Comparison of ENCODE assay signal across 8 cellular contexts in the genomic region with DNA sequence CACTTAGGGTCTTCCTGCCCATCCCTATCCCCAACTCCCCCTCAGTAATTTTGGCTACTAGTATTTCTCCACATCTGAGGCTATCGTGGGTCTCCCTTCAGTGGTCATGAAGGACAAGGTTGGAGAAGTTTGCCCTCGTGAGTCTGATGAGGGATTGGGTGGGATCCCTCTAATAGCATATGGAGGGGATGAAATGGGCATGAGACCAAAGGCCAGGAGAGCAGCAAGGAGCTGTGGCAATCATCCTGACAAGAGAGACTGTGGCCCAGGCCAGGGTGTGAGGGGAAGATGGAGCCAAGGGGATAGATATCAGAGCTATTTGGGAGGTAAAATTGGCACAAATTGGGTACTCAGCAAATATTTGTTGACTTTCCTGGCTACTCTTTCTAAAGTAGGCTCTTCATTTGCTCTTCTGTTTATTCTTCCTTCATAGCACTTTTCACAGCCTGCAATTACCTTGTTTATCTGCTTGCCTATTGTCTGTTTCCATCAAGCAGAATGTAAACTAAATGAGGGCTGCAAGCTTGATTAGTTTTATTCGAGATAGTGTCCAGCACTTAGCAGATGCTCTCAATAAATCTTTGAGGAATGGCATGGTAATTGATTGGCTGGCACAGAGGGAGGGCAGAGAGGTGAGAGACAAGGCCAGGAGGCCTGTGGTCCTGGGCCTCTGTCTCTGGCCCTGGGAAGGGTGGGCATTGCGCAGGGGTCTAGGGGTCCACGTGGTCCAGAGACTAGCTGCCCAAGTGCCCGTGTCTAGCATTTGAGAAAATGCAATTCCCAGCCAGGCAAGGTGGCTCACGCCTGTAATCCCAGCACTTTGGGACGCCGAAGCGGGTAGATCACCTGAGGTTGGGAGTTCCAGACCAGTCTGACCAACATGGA. TPM values are rescaled to one million over a fixed set of nuclear protein-coding genes. Genes with fewer than 3 reads are reported as not detected.
DNase-seq lines count a peak whose midpoint lies in the region; ATAC-seq and TF ChIP-seq lines count a peak whose summit lies in the region.

No MANE protein-coding gene starts in this region.

- no peak for TF ChIP-seq POLR2A in adrenal gland (IDR thresholded peaks at IDR 0.05)

- no peak overlapping the region for H3K27ac ChIP-seq in CD4-positive, alpha-beta T cell (ENCODE audit: low read depth, low read length)
- peak overlapping the region in 3 of 5 donors; percentile 43 to 91 (median 89) for H3K27ac ChIP-seq in adrenal gland

- peaks cover 35% of the 10 kb centered on the region for H3K4me1 Mint-ChIP-seq in CD4-positive, alpha-beta T cell (ENCODE audit: low read depth)
- peaks cover 43% of the 10 kb centered on the region for H3K4me1 Mint-ChIP-seq in nephron progenitor cell

- H3K4me3 ChIP-seq in Loucy (ENCODE audit: low read length, poor library complexity, severe bottlenecking): peak overlapping the region; percentile 86
- no peak overlapping the region for H3K4me3 ChIP-seq in adrenal gland

- H3K9me2 ChIP-seq in Loucy (replicated peaks; ENCODE audit: low read depth, low read length): no peaks in the 10 kb centered on the region

- no peaks in the 10 kb centered on the region for H3K27me3 Mint-ChIP-seq in CD4-positive, alpha-beta T cell
- H3K27me3 Mint-ChIP-seq in nephron progenitor cell (ENCODE audit: low read depth, poor library complexity): peaks cover 2% of the 10 kb centered on the region

- CTCF ChIA-PET in CD4-positive, alpha-beta T cell (lab: Charles Lee): interaction anchor here (1.1 to 2.5 kb wide), 5 partner anchors 9 to 138 kb away, joined by 3 to 49 read pairs (median 14); a partner anchor contains a TSS

- no peaks in the 10 kb centered on the region for H3K9me3 Mint-ChIP-seq in CD4-positive, alpha-beta T cell
- no peaks in the 10 kb centered on the region for H3K9me3 Mint-ChIP-seq in nephron progenitor cell

- H3F3A ChIP-seq in Loucy (ENCODE audit: low read depth): 0 out of 2 replicates have a peak, but pooled peaks cover 2% of the 10 kb centered on the region

- peaks cover 38% of the 10 kb centered on the region for H3K36me3 Mint-ChIP-seq in CD4-positive, alpha-beta T cell (ENCODE audit: low read depth)
- peaks cover 7% of the 10 kb centered on the region for H3K36me3 Mint-ChIP-seq in nephron progenitor cell (ENCODE audit: low read depth)

- no peak overlapping the region for H2AFZ ChIP-seq in Loucy (ENCODE audit: low read length)

- no peak for ATAC-seq in CD4-positive, alpha-beta T cell (ENCODE audit: poor library complexity)
- no peak for ATAC-seq in GM21737 (IDR thresholded peaks at IDR 0.05; ENCODE audit: unreplicated experiment)
- ATAC-seq in HG03565 (IDR thresholded peaks at IDR 0.05; ENCODE audit: unreplicated experiment): no peak

- no peaks in the 10 kb centered on the region for H4K20me1 ChIP-seq in Loucy (ENCODE audit: insufficient read depth, low read length, poor library complexity, severe bottlenecking)

- H3K79me2 ChIP-seq in Loucy (ENCODE audit: insufficient read depth, low read length): peaks cover 4% of the 10 kb centered on the region

- H3K27me3 ChIP-seq in CD4-positive, alpha-beta T cell (ENCODE audit: control insufficient read depth, insufficient read depth, low read length): no peaks in the 10 kb centered on the region
- no peaks in the 10 kb centered on the region for H3K27me3 ChIP-seq in Loucy (ENCODE audit: insufficient read depth, low read length, poor library complexity, severe bottlenecking)
- H3K27me3 ChIP-seq in adrenal gland: no peaks in the 10 kb centered on the region

- 83 to 84% (median 84%) methylated on average over 10 of the region's 10 CpGs for WGBS in adrenal gland, 4 donors

- no peak overlapping the region for H3K4me3 Mint-ChIP-seq in CD4-positive, alpha-beta T cell
- peak overlapping the region; percentile 92 for H3K4me3 Mint-ChIP-seq in nephron progenitor cell

- H3K9me3 ChIP-seq in CD4-positive, alpha-beta T cell (ENCODE audit: control insufficient read depth, low read length): no peaks in the 10 kb centered on the region
- H3K9me3 ChIP-seq in Loucy (ENCODE audit: insufficient read depth, low read depth, low read length): no peaks in the 10 kb centered on the region
- H3K9me3 ChIP-seq in adrenal gland (replicated peaks in 1 of 3): no peaks in the 10 kb centered on the region

- H3K36me3 ChIP-seq in Loucy (ENCODE audit: insufficient read depth, low read length): no peaks in the 10 kb centered on the region
- peaks cover 0 to 12% of the 10 kb centered on the region in 2 donors for H3K36me3 ChIP-seq in adrenal gland (replicated peaks in 1 of 2)

- H3K4me1 ChIP-seq in Loucy (ENCODE audit: insufficient read depth, low read length, poor library complexity, severe bottlenecking) (no peaks in the 10 kb centered on the region), adrenal gland (replicated peaks in 1 of 2) (peaks cover 5 to 22% of the 10 kb centered on the region in 2 donors)

- POLR2A ChIA-PET in CD4-positive, alpha-beta T cell (lab: Charles Lee): interaction anchor here (0.6 to 16.3 kb wide), 5 partner anchors 9 to 187 kb away, joined by 3 to 599 read pairs (median 9); a partner anchor contains a TSS

- peak overlapping the region; percentile 84 for H3K4me2 ChIP-seq in Loucy (ENCODE audit: low read depth, low read length, poor library complexity, severe bottlenecking)

- intact Hi-C loops in CD4-positive, alpha-beta T cell (cut with DNase I, micrococcal nuclease): loop anchor here in 1 of 2 experiments (2.0 to 10.0 kb wide), 3 partner anchors 36 to 406 kb away; a partner anchor contains a TSS
- intact Hi-C loops in adrenal gland (cut with DNase I): loop anchor here in 1 of 2 donors (5.0 kb wide), 1 partner anchor 34 kb away; no protein-coding TSS in a partner anchor

- DNase-seq in CD4-positive, alpha-beta T cell: peak in 2 of 10 experiments; percentile 5 to 21
- peak in 4 of 7 donors; percentile 26 to 68 (median 34) for DNase-seq in adrenal gland
- DNase-seq in nephron progenitor cell: no peak
- DNase-seq in globus pallidus (ENCODE audit: low spot score): no peak
- no peak for DNase-seq in activated CD4-positive, alpha-beta T cell treated with anti-CD3 and anti-CD28 coated beads for 4 hours

- H3K27ac Mint-ChIP-seq in CD4-positive, alpha-beta T cell: peak overlapping the region; percentile 86
- H3K27ac Mint-ChIP-seq in nephron progenitor cell: peak overlapping the region; percentile 100

- peak overlapping the region; percentile 93 for H3K9ac ChIP-seq in Loucy (ENCODE audit: low read depth, low read length, poor library complexity, severe bottlenecking)

- no peak for TF ChIP-seq CTCF in CD4-positive, alpha-beta T cell (IDR thresholded peaks at IDR 0.05)
- TF ChIP-seq CTCF in Loucy (conservative IDR thresholded peaks at IDR 0.05; ENCODE audit: low read length): no peak
- no peak for TF ChIP-seq CTCF in adrenal gland (IDR thresholded peaks at IDR 0.05)
- no peak for TF ChIP-seq CTCF in nephron progenitor cell (IDR thresholded peaks at IDR 0.05)

RNA-seq across cellular contexts. Expression of a gene that starts 1.5 kb away (rescaled TPM):
- 100 to 1,000 TPM; 794 TPM for total RNA-seq in CD4-positive, alpha-beta T cell
- total RNA-seq in adrenal gland: 10 to 100 TPM; 11.2 to 37.5 (median 17.1) TPM
- 10 to 100 TPM in 2 of 3 donors, 1 to 10 TPM in 1; 4.9 to 51.8 (median 49.4) TPM for polyA plus RNA-seq in adrenal gland

RNA-seq across cellular contexts. Expression of a gene that starts 8.4 kb away (rescaled TPM):
- 1 to 10 TPM; 1.8 to 2.1 TPM for total RNA-seq in CD4-positive, alpha-beta T cell
- 1 to 10 TPM in 7 of 8 donors, not detected in 1; 1.1 to 9.4 (median 2.6) TPM for total RNA-seq in adrenal gland
- polyA plus RNA-seq in adrenal gland: 10 to 100 TPM in 1 of 3 donors, 1 to 10 TPM in 1, not detected in 1; 3.0 to 10.3 TPM

RNA-seq across cellular contexts. Expression of a gene that starts 9.6 kb away (rescaled TPM):
- 10 to 100 TPM; 35.9 to 36.5 TPM for total RNA-seq in CD4-positive, alpha-beta T cell
- total RNA-seq in adrenal gland: 10 to 100 TPM in 7 of 8 donors, 1 to 10 TPM in 1; 8.6 to 46.3 (median 21.3) TPM
- 10 to 100 TPM in 2 of 3 donors, 1 to 10 TPM in 1; 4.8 to 67.2 (median 26.5) TPM for polyA plus RNA-seq in adrenal gland

RNA-seq across cellular contexts. Expression of a gene that starts 10.8 kb away (rescaled TPM):
- 1 to 10 TPM; 1.0 TPM for total RNA-seq in CD4-positive, alpha-beta T cell
- total RNA-seq in adrenal gland: 1 to 10 TPM in 2 of 8 donors, under 1 TPM in 5, not detected in 1; 0.12 to 3.1 (median 0.68) TPM
- polyA plus RNA-seq in adrenal gland: 1 to 10 TPM in 2 of 3 donors, under 1 TPM in 1; 0.09 to 6.2 (median 5.3) TPM

RNA-seq across cellular contexts. Expression of a gene that starts 23.4 kb away (rescaled TPM):
- total RNA-seq in CD4-positive, alpha-beta T cell: 1,000 to 10,000 TPM; 3,394 to 3,436 TPM
- total RNA-seq in adrenal gland: 1,000 to 10,000 TPM; 1,508 to 2,877 (median 2,320) TPM
- polyA plus RNA-seq in adrenal gland: 1,000 to 10,000 TPM; 1,753 to 3,127 (median 2,737) TPM

Comparison
In these comparisons a context has a peak if more than half of its experiments do, and no peak if none do; other contexts are left out.
1. DNase-seq: peak in adrenal gland (4 of 7); none in nephron progenitor cell (single experiment), globus pallidus (single experiment) and activated CD4-positive, alpha-beta T cell treated with anti-CD3 and anti-CD28 coated beads for 4 hours (0 of 2).
2. RNA of a gene that starts 1.5 kb away (total RNA-seq): 794 TPM in CD4-positive, alpha-beta T cell; 11.2 to 37.5 TPM in adrenal gland; every median in the first group is over 10 times any median in the second.